1 cellular context compared by ENCODE assay signal in the genomic region with DNA sequence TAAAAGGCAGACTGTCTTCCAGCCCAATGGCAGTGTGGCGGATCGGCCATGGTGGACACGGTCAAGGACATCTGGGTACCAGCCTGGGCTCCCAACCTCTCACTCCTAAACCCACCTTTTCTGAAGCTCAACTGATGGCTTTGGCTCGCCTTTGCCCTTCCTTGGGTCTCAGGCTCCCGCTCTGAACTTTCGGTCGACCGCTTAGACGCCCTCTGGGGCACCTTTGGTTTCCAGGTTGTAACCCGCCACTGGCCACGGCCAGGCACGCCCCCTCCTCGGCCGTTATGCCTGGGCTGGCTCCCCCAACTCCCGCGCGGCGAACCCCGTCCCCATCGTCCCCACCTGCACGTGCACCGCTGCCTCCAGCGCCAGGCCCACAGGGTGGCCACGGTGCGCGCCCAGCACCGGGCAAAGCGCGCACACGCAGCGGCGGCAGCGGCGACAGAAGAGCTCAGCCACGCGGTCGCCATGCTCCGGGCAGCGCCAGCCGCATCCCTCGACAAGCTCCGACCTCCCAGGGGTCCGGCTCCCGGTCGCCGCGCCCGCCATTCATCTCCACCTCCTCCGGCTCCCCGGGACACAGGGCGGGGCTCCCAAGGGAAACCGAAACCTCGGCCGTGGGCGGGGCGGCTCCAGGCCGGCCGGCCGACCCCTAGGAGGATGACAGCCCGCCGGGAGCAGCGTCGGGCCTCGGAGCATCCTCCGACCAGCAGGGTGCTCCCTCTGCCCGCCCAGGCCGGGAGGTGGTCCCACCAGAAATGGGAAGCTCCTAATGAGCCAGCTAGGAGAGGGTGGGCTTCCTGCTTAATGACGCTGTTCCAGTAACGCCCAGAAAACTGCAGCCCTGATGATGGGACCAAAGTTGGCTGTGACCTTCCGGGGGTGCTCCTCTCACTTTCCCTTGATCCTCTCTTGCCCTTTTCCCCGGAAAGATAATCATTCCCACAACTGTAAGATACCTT.
TF ChIP-seq lines count a peak whose summit lies in the region.

A gene with protein sequence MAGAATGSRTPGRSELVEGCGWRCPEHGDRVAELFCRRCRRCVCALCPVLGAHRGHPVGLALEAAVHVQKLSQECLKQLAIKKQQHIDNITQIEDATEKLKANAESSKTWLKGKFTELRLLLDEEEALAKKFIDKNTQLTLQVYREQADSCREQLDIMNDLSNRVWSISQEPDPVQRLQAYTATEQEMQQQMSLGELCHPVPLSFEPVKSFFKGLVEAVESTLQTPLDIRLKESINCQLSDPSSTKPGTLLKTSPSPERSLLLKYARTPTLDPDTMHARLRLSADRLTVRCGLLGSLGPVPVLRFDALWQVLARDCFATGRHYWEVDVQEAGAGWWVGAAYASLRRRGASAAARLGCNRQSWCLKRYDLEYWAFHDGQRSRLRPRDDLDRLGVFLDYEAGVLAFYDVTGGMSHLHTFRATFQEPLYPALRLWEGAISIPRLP (minus strand): TSS at position 583 of the 962 bp plus-strand sequence. CDS start 34 bp downstream, at position 549.

TF ChIP-seq in HepG2, 621 proteins besides CTCF, POLR2A, EP300 and RAD21 (continued from another document and continues in another):
- TF ChIP-seq, protein P1, sequence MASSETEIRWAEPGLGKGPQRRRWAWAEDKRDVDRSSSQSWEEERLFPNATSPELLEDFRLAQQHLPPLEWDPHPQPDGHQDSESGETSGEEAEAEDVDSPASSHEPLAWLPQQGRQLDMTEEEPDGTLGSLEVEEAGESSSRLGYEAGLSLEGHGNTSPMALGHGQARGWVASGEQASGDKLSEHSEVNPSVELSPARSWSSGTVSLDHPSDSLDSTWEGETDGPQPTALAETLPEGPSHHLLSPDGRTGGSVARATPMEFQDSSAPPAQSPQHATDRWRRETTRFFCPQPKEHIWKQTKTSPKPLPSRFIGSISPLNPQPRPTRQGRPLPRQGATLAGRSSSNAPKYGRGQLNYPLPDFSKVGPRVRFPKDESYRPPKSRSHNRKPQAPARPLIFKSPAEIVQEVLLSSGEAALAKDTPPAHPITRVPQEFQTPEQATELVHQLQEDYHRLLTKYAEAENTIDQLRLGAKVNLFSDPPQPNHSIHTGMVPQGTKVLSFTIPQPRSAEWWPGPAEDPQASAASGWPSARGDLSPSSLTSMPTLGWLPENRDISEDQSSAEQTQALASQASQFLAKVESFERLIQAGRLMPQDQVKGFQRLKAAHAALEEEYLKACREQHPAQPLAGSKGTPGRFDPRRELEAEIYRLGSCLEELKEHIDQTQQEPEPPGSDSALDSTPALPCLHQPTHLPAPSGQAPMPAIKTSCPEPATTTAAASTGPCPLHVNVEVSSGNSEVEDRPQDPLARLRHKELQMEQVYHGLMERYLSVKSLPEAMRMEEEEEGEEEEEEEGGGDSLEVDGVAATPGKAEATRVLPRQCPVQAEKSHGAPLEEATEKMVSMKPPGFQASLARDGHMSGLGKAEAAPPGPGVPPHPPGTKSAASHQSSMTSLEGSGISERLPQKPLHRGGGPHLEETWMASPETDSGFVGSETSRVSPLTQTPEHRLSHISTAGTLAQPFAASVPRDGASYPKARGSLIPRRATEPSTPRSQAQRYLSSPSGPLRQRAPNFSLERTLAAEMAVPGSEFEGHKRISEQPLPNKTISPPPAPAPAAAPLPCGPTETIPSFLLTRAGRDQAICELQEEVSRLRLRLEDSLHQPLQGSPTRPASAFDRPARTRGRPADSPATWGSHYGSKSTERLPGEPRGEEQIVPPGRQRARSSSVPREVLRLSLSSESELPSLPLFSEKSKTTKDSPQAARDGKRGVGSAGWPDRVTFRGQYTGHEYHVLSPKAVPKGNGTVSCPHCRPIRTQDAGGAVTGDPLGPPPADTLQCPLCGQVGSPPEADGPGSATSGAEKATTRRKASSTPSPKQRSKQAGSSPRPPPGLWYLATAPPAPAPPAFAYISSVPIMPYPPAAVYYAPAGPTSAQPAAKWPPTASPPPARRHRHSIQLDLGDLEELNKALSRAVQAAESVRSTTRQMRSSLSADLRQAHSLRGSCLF (CRISPR knock-in tag; IDR thresholded peaks at IDR 0.05; ENCODE audit: borderline replicate concordance) = no peak
- TF ChIP-seq, protein P2, sequence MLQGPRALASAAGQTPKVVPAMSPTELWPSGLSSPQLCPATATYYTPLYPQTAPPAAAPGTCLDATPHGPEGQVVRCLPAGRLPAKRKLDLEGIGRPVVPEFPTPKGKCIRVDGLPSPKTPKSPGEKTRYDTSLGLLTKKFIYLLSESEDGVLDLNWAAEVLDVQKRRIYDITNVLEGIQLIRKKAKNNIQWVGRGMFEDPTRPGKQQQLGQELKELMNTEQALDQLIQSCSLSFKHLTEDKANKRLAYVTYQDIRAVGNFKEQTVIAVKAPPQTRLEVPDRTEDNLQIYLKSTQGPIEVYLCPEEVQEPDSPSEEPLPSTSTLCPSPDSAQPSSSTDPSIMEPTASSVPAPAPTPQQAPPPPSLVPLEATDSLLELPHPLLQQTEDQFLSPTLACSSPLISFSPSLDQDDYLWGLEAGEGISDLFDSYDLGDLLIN (CRISPR knock-in tag; IDR thresholded peaks at IDR 0.05; ENCODE audit: borderline replicate concordance) = 0 out of 2 replicates have a peak, but pooled peaks have one; percentile 22
- 0 out of 2 replicates have a peak, but pooled peaks have one; percentile 81 for TF ChIP-seq ZNF598 (CRISPR knock-in tag; IDR thresholded peaks at IDR 0.05; ENCODE audit: borderline replicate concordance)
- TF ChIP-seq REPIN1 (CRISPR knock-in tag; IDR thresholded peaks at IDR 0.05; ENCODE audit: borderline replicate concordance, low read depth) = peak; percentile 76
- TF ChIP-seq, protein P3, sequence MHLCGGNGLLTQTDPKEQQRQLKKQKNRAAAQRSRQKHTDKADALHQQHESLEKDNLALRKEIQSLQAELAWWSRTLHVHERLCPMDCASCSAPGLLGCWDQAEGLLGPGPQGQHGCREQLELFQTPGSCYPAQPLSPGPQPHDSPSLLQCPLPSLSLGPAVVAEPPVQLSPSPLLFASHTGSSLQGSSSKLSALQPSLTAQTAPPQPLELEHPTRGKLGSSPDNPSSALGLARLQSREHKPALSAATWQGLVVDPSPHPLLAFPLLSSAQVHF (CRISPR knock-in tag; IDR thresholded peaks at IDR 0.05) = peak; percentile 75; the same call in 1 of the 2 replicates
- 0 out of 2 replicates have a peak, but pooled peaks have one; percentile 6 for TF ChIP-seq NCOA1 (CRISPR knock-in tag; IDR thresholded peaks at IDR 0.05)
- TF ChIP-seq NFYB (CRISPR knock-in tag; IDR thresholded peaks at IDR 0.05) = no peak
- TF ChIP-seq ZNF224 (CRISPR knock-in tag; IDR thresholded peaks at IDR 0.05) = peak; percentile 96
- peak; percentile 66 for TF ChIP-seq AGO2 (optimal IDR thresholded peaks at IDR 0.05; ENCODE audit: low read depth, low read length)
- TF ChIP-seq, protein P4, sequence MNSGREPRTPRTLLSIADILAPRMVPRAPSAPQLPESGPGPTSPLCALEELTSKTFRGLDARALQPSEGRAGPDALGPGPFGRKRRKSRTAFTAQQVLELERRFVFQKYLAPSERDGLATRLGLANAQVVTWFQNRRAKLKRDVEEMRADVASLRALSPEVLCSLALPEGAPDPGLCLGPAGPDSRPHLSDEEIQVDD (CRISPR knock-in tag; IDR thresholded peaks at IDR 0.05; ENCODE audit: borderline replicate concordance) = 0 out of 2 replicates have a peak, but pooled peaks have one; percentile 63
- TF ChIP-seq, protein P5, sequence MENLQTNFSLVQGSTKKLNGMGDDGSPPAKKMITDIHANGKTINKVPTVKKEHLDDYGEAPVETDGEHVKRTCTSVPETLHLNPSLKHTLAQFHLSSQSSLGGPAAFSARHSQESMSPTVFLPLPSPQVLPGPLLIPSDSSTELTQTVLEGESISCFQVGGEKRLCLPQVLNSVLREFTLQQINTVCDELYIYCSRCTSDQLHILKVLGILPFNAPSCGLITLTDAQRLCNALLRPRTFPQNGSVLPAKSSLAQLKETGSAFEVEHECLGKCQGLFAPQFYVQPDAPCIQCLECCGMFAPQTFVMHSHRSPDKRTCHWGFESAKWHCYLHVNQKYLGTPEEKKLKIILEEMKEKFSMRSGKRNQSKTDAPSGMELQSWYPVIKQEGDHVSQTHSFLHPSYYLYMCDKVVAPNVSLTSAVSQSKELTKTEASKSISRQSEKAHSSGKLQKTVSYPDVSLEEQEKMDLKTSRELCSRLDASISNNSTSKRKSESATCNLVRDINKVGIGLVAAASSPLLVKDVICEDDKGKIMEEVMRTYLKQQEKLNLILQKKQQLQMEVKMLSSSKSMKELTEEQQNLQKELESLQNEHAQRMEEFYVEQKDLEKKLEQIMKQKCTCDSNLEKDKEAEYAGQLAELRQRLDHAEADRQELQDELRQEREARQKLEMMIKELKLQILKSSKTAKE (CRISPR knock-in tag; IDR thresholded peaks at IDR 0.05; ENCODE audit: borderline replicate concordance) = 0 out of 2 replicates have a peak, but pooled peaks have one; percentile 33
- no peak for TF ChIP-seq ZNF431 (CRISPR knock-in tag; IDR thresholded peaks at IDR 0.05; ENCODE audit: borderline replicate concordance, low read depth)
- 0 out of 2 replicates have a peak, but pooled peaks have one; percentile 50 for TF ChIP-seq ZNF589 (CRISPR knock-in tag; conservative IDR thresholded peaks at IDR 0.05)
- peak; percentile 53; the same call in 1 of the 2 replicates for TF ChIP-seq BORCS8-MEF2B (CRISPR knock-in tag; IDR thresholded peaks at IDR 0.05)
- peak; percentile 54; the same call in 1 of the 2 replicates for TF ChIP-seq ZBTB7A (CRISPR knock-in tag; IDR thresholded peaks at IDR 0.05)
- TF ChIP-seq TGIF2 (CRISPR knock-in tag; IDR thresholded peaks at IDR 0.05) = 0 out of 2 replicates have a peak, but pooled peaks have one; percentile 33
- peak; percentile 34 for TF ChIP-seq CBX1 (IDR thresholded peaks at IDR 0.05; ENCODE audit: low read depth)
- TF ChIP-seq, protein P6, sequence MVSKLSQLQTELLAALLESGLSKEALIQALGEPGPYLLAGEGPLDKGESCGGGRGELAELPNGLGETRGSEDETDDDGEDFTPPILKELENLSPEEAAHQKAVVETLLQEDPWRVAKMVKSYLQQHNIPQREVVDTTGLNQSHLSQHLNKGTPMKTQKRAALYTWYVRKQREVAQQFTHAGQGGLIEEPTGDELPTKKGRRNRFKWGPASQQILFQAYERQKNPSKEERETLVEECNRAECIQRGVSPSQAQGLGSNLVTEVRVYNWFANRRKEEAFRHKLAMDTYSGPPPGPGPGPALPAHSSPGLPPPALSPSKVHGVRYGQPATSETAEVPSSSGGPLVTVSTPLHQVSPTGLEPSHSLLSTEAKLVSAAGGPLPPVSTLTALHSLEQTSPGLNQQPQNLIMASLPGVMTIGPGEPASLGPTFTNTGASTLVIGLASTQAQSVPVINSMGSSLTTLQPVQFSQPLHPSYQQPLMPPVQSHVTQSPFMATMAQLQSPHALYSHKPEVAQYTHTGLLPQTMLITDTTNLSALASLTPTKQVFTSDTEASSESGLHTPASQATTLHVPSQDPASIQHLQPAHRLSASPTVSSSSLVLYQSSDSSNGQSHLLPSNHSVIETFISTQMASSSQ (IDR thresholded peaks at IDR 0.05; ENCODE audit: low read depth) = no peak
- TF ChIP-seq, protein P6 (CRISPR knock-in tag; IDR thresholded peaks at IDR 0.05; ENCODE audit: borderline replicate concordance) = peak; percentile 39; the same call in 1 of the 2 replicates
- TF ChIP-seq, protein P7, sequence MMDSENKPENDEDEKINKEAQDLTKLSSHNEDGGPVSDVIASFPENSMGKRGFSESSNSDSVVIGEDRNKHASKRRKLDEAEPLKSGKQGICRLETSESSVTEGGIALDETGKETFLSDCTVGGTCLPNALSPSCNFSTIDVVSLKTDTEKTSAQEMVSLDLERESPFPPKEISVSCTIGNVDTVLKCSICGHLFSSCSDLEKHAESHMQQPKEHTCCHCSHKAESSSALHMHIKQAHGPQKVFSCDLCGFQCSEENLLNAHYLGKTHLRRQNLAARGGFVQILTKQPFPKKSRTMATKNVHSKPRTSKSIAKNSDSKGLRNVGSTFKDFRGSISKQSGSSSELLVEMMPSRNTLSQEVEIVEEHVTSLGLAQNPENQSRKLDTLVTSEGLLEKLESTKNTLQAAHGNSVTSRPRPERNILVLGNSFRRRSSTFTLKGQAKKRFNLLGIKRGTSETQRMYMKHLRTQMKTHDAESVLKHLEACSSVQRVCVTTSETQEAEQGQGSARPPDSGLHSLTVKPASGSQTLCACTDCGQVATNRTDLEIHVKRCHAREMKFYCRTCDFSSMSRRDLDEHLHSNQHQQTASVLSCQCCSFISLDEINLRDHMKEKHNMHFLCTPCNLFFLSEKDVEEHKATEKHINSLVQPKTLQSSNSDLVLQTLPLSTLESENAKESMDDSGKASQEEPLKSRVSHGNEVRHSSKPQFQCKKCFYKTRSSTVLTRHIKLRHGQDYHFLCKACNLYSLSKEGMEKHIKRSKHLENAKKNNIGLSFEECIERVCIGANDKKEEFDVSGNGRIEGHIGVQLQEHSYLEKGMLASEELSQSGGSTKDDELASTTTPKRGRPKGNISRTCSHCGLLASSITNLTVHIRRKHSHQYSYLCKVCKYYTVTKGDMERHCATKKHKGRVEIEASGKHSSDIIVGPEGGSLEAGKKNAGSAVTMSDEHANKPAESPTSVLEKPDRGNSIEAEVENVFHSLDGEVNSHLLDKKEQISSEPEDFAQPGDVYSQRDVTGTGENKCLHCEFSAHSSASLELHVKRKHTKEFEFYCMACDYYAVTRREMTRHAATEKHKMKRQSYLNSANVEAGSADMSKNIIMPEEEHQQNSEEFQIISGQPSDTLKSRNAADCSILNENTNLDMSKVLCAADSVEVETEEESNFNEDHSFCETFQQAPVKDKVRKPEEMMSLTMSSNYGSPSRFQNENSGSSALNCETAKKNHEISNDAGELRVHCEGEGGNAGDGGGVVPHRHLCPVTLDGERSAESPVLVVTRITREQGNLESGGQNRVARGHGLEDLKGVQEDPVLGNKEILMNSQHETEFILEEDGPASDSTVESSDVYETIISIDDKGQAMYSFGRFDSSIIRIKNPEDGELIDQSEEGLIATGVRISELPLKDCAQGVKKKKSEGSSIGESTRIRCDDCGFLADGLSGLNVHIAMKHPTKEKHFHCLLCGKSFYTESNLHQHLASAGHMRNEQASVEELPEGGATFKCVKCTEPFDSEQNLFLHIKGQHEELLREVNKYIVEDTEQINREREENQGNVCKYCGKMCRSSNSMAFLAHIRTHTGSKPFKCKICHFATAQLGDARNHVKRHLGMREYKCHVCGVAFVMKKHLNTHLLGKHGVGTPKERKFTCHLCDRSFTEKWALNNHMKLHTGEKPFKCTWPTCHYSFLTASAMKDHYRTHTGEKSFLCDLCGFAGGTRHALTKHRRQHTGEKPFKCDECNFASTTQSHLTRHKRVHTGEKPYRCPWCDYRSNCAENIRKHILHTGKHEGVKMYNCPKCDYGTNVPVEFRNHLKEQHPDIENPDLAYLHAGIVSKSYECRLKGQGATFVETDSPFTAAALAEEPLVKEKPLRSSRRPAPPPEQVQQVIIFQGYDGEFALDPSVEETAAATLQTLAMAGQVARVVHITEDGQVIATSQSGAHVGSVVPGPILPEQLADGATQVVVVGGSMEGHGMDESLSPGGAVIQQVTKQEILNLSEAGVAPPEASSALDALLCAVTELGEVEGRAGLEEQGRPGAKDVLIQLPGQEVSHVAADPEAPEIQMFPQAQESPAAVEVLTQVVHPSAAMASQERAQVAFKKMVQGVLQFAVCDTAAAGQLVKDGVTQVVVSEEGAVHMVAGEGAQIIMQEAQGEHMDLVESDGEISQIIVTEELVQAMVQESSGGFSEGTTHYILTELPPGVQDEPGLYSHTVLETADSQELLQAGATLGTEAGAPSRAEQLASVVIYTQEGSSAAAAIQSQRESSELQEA (CRISPR knock-in tag; IDR thresholded peaks at IDR 0.05; ENCODE audit: not compliant biosample characterization) = peak; percentile 26
- TF ChIP-seq ZKSCAN1 (IDR thresholded peaks at IDR 0.05; ENCODE audit: low read length) = no peak
